ENCODE assay signal across 26 cellular contexts in the genomic region with DNA sequence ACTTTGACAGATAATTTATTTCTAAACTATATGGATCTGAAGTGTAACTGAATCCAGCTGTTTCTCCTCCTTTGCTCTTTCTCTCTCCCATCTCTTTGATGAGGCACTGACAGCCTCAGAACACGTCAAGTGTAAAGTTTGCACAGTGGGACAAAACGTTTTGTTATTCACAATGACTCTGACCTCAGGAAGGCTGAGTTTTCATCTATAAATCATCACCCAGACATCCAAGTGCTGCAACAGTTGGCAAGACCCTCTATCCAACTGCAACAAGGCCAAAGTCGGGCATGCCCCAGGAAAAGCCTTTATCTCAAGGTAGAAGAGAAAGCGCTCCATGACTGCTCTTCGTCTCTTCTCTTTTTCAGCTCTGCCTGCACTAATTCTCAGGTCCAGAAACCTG.
"Had no signal": no experiment of that assay in that cellular context is flagged by ENCODE, and none has a peak within 500 bp of the region (broad histone marks: within the 10 kb centered on the region; RNA-seq: fewer than 3 reads in every experiment).

No MANE protein-coding gene starts in this region.

- H3K79me2 ChIP-seq: parathyroid adenoma had no signal

- H3K27me3 Mint-ChIP-seq: activated T-cell treated with anti-CD3 and anti-CD28 coated beads, Interleukin-2, amount 50 U/mL, for 24 hours; activated T-helper 17 cell treated with anti-CD3 and anti-CD28 coated beads, Interleukin-2, amount 50 U/mL, for 72 hours; stimulated activated naive B cell treated with anti-CD40 and anti-IgM and Interleukin-4, amounts not matched to agents 10 μg/mL and 1 μg/mL and 100 μg/mL, for 72 hours; T-cell had no signal

- H3K4me1 ChIP-seq: left ventricle myocardium inferior, parathyroid adenoma, right lobe of liver, thyroid gland had no signal

- H3K4me3 ChIP-seq: left ventricle myocardium inferior, right lobe of liver, smooth muscle cell, thyroid gland had no signal

- H3K9me3 ChIP-seq: ascending aorta, left ventricle myocardium inferior, right lobe of liver, thyroid gland had no signal

- H3K27me3 ChIP-seq: ascending aorta, right lobe of liver, thyroid gland had no signal

- DNase-seq: activated CD4-positive, CD25-positive, alpha-beta regulatory T cell treated with anti-CD3 and anti-CD28 coated beads, Interleukin-2, amount 50 U/mL, for 72 hours; activated CD8-positive, alpha-beta memory T cell treated with anti-CD3 and anti-CD28 coated beads for 24 hours; activated CD8-positive, alpha-beta memory T cell treated with anti-CD3 and anti-CD28 coated beads, Interleukin-2, amount 50 U/mL, for 4 hours; activated T-cell treated with anti-CD3 and anti-CD28 coated beads, Interleukin-2, amount 50 U/mL, for 24 hours; cerebellar nuclear complex; cortex of kidney; endodermal cell; foreskin melanocyte; hippocampal formation; kidney glomerular epithelial cell; left ventricle myocardium inferior; mammary epithelial cell; midbrain; nucleus accumbens; right lobe of liver; stimulated activated CD4-positive, alpha-beta T cell treated with anti-CD3 and anti-CD28 coated beads, Interleukin-15, amount 100 ng/mL, for 24 hours; stimulated activated naive B cell treated with anti-CD40 and anti-IgM and Interleukin-4, amounts not matched to agents 10 μg/mL and 1 μg/mL and 100 μg/mL, for 72 hours; T-cell; thyroid gland had no signal

- H3K36me3 ChIP-seq: ascending aorta, left ventricle myocardium inferior, right lobe of liver, thyroid gland had no signal

- H3K4me3 Mint-ChIP-seq: activated T-cell treated with anti-CD3 and anti-CD28 coated beads, Interleukin-2, amount 50 U/mL, for 24 hours; activated T-helper 17 cell treated with anti-CD3 and anti-CD28 coated beads, Interleukin-2, amount 50 U/mL, for 72 hours; endodermal cell; stimulated activated naive B cell treated with anti-CD40 and anti-IgM and Interleukin-4, amounts not matched to agents 10 μg/mL and 1 μg/mL and 100 μg/mL, for 72 hours; T-cell; T-helper 2 cell treated with Interferon-gamma antibody and Interleukin-4, amounts not matched to agents 5 μg/mL and 100 μg/mL, for 36 hours had no signal

- H3K27ac ChIP-seq: left ventricle myocardium inferior, parathyroid adenoma, right lobe of liver, thyroid gland, VCaP had no signal

- H3K4me2 ChIP-seq: smooth muscle cell had no signal

- H3K9me3 Mint-ChIP-seq: endodermal cell had no signal

- H2AFZ ChIP-seq: parathyroid adenoma had no signal

- H3K4me1 Mint-ChIP-seq: activated T-helper 17 cell treated with anti-CD3 and anti-CD28 coated beads, Interleukin-2, amount 50 U/mL, for 72 hours; stimulated activated naive B cell treated with anti-CD40 and anti-IgM and Interleukin-4, amounts not matched to agents 10 μg/mL and 1 μg/mL and 100 μg/mL, for 72 hours; T-cell had no signal

- H3K36me3 Mint-ChIP-seq: activated naive CD4-positive, alpha-beta T cell treated with anti-CD3 and anti-CD28 coated beads, Interleukin-2, amount 50 U/mL, for 72 hours; stimulated activated naive B cell treated with anti-CD40 and anti-IgM and Interleukin-4, amounts not matched to agents 10 μg/mL and 1 μg/mL and 100 μg/mL, for 72 hours; T-cell had no signal

- H3K27ac Mint-ChIP-seq: activated naive CD4-positive, alpha-beta T cell treated with anti-CD3 and anti-CD28 coated beads, Interleukin-2, amount 50 U/mL, for 72 hours; activated T-cell treated with anti-CD3 and anti-CD28 coated beads, Interleukin-2, amount 50 U/mL, for 24 hours; activated T-helper 17 cell treated with anti-CD3 and anti-CD28 coated beads, Interleukin-2, amount 50 U/mL, for 72 hours; endodermal cell; stimulated activated naive B cell treated with anti-CD40 and anti-IgM and Interleukin-4, amounts not matched to agents 10 μg/mL and 1 μg/mL and 100 μg/mL, for 72 hours; T-cell; T-helper 2 cell treated with Interferon-gamma antibody and Interleukin-4, amounts not matched to agents 5 μg/mL and 100 μg/mL, for 36 hours had no signal

- ATAC-seq: activated naive CD4-positive, alpha-beta T cell treated with anti-CD3 and anti-CD28 coated beads, Interleukin-2, amount 50 U/mL, for 72 hours; activated T-helper 17 cell treated with anti-CD3 and anti-CD28 coated beads, Interleukin-2, amount 50 U/mL, for 72 hours; right lobe of liver; stimulated activated naive B cell treated with anti-CD40 and anti-IgM and Interleukin-4, amounts not matched to agents 10 μg/mL and 1 μg/mL and 100 μg/mL, for 72 hours; T-cell had no signal

- H3K9ac ChIP-seq: parathyroid adenoma had no signal
